In the genomic region with DNA sequence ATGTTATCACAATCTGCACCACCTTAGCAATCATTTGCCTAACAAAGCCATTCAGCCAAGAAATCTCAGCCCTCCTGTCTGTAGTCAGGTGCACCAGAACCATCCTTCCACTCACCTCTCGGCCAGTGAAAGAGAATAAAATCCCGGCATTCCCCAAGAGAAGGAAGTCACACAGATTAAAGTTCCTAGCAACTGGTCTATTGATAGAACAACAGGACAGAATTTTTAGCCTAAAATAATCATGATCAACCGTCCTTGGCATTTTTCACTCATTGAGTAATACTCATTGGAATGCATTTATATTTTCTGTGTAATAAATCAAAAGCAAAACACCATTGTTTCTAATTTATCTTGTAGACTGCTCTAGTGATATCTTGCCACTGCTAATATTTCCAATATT, we compare ENCODE assay signal across 19 cellular contexts.
DNase-seq lines count a peak whose midpoint lies in the region; ATAC-seq and TF ChIP-seq lines count a peak whose summit lies in the region.
"Had no signal": no experiment of that assay in that cellular context is flagged by ENCODE, and none has a peak within 500 bp of the region (broad histone marks: within the 10 kb centered on the region; RNA-seq: fewer than 3 reads in every experiment).

No MANE protein-coding gene starts in this region.

- ATAC-seq in body of pancreas (peak; percentile 75), HG02970 (IDR thresholded peaks at IDR 0.05; ENCODE audit: low FRiP score, unreplicated experiment) (no peak), GM21576 (IDR thresholded peaks at IDR 0.05; ENCODE audit: unreplicated experiment) (no peak)
- ATAC-seq in effector memory CD8-positive, alpha-beta T cell (replicated peaks), result no peak
- ATAC-seq: activated CD8-positive, alpha-beta T cell treated with anti-CD3 and anti-CD28 coated beads for 36 hours; activated T-cell treated with anti-CD3 and anti-CD28 coated beads, Interleukin-2, amount 50 U/mL, for 4 hours had no signal

- H3K27me3 Mint-ChIP-seq in effector memory CD8-positive, alpha-beta T cell, result peaks cover 7 to 8% of the 10 kb centered on the region in 2 donors
- H3K27me3 Mint-ChIP-seq: IgD-negative memory B cell had no signal

- no peak overlapping the region for H3K4me3 Mint-ChIP-seq in effector memory CD8-positive, alpha-beta T cell
- H3K4me3 Mint-ChIP-seq: activated CD8-positive, alpha-beta T cell treated with anti-CD3 and anti-CD28 coated beads for 36 hours; activated naive CD4-positive, alpha-beta T cell treated with anti-CD3 and anti-CD28 coated beads, Interleukin-2, amount 50 U/mL, for 24 hours; activated T-cell treated with anti-CD3 and anti-CD28 coated beads, Interleukin-2, amount 50 U/mL, for 4 hours; IgD-negative memory B cell; mesothelial cell of epicardium had no signal

- no peak for TF ChIP-seq POLR2A in body of pancreas (IDR thresholded peaks at IDR 0.05)

- intact Hi-C loops in body of pancreas (cut with DNase I), result no loop called here

- H3K27ac ChIP-seq in body of pancreas, result peak overlapping the region in 2 of 4 donors; percentile 6 to 56
- no peak overlapping the region for H3K27ac ChIP-seq in SJCRH30
- H3K27ac ChIP-seq: dorsolateral prefrontal cortex, esophagus muscularis mucosa had no signal

- H3K9me3 ChIP-seq in body of pancreas (no peaks in the 10 kb centered on the region), SJCRH30 (replicated peaks) (no peaks in the 10 kb centered on the region)
- H3K9me3 ChIP-seq: esophagus muscularis mucosa had no signal

- no peaks in the 10 kb centered on the region for H3K4me1 Mint-ChIP-seq in effector memory CD8-positive, alpha-beta T cell (ENCODE audit: low read depth in 2 of 2)
- H3K4me1 Mint-ChIP-seq: activated naive CD4-positive, alpha-beta T cell treated with anti-CD3 and anti-CD28 coated beads, Interleukin-2, amount 50 U/mL, for 24 hours; IgD-negative memory B cell; mesothelial cell of epicardium had no signal

- H3K27ac Mint-ChIP-seq in effector memory CD8-positive, alpha-beta T cell, result no peak overlapping the region
- H3K27ac Mint-ChIP-seq: activated CD8-positive, alpha-beta T cell treated with anti-CD3 and anti-CD28 coated beads for 36 hours; activated naive CD4-positive, alpha-beta T cell treated with anti-CD3 and anti-CD28 coated beads, Interleukin-2, amount 50 U/mL, for 24 hours; mesothelial cell of epicardium; progenitor cell of endocrine pancreas had no signal

- no peak for TF ChIP-seq CTCF in body of pancreas (IDR thresholded peaks at IDR 0.05)

- no peaks in the 10 kb centered on the region for H3K27me3 ChIP-seq in body of pancreas
- H3K27me3 ChIP-seq in SJCRH30, result peaks cover 7% of the 10 kb centered on the region; the same call in 1 of the 2 replicates

- no peak overlapping the region for H3K4me3 ChIP-seq in body of pancreas
- H3K4me3 ChIP-seq in SJCRH30, result no peak overlapping the region
- H3K4me3 ChIP-seq: dorsolateral prefrontal cortex, esophagus muscularis mucosa had no signal

- no peaks in the 10 kb centered on the region for H3K36me3 Mint-ChIP-seq in effector memory CD8-positive, alpha-beta T cell (ENCODE audit: insufficient read depth)
- H3K36me3 Mint-ChIP-seq: activated naive CD4-positive, alpha-beta T cell treated with anti-CD3 and anti-CD28 coated beads, Interleukin-2, amount 50 U/mL, for 24 hours; IgD-negative memory B cell; mesothelial cell of epicardium had no signal

- H3K4me1 ChIP-seq in body of pancreas (no peaks in the 10 kb centered on the region), SJCRH30 (no peaks in the 10 kb centered on the region)

- no peaks in the 10 kb centered on the region for H3K9me3 Mint-ChIP-seq in effector memory CD8-positive, alpha-beta T cell
- H3K9me3 Mint-ChIP-seq: activated CD8-positive, alpha-beta T cell treated with anti-CD3 and anti-CD28 coated beads for 36 hours; activated naive CD4-positive, alpha-beta T cell treated with anti-CD3 and anti-CD28 coated beads, Interleukin-2, amount 50 U/mL, for 24 hours; activated T-cell treated with anti-CD3 and anti-CD28 coated beads, Interleukin-2, amount 50 U/mL, for 4 hours; mesothelial cell of epicardium had no signal

- no peaks in the 10 kb centered on the region for H3K36me3 ChIP-seq in body of pancreas (replicated peaks in 1 of 2; ENCODE audit: insufficient read depth in 1 of 2, low read depth in 2 of 2)
- no peaks in the 10 kb centered on the region for H3K36me3 ChIP-seq in SJCRH30
- H3K36me3 ChIP-seq: esophagus muscularis mucosa had no signal

- 21 to 37% methylated on average over 3 of the region's 3 CpGs for WGBS in body of pancreas, 2 donors

- peak; percentile 70 for DNase-seq in HCEC 1CT
- no peak for DNase-seq in body of pancreas
- DNase-seq in glomerular visceral epithelial cell (ENCODE audit: extremely low spot score), result peak; percentile 64
- DNase-seq in SJCRH30, result no peak
- no peak for DNase-seq in effector memory CD8-positive, alpha-beta T cell
- DNase-seq: activated CD8-positive, alpha-beta T cell treated with anti-CD3 and anti-CD28 coated beads for 36 hours; activated T-cell treated with anti-CD3 and anti-CD28 coated beads, Interleukin-2, amount 50 U/mL, for 4 hours; DMS79 treated with DMSO at 0.1 percent for 48 hours; dorsolateral prefrontal cortex; MV-4-11; NCI-H2029; NCI-H510A had no signal

Comparison
In these comparisons a context has a peak if more than half of its experiments do, and no peak if none do; other contexts are left out.
1. DNase-seq: peak in HCEC 1CT (single experiment) and glomerular visceral epithelial cell (single experiment); none in body of pancreas (0 of 4), SJCRH30 (0 of 2) and effector memory CD8-positive, alpha-beta T cell (0 of 3).